15 cellular contexts compared by ENCODE assay signal in the genomic region with DNA sequence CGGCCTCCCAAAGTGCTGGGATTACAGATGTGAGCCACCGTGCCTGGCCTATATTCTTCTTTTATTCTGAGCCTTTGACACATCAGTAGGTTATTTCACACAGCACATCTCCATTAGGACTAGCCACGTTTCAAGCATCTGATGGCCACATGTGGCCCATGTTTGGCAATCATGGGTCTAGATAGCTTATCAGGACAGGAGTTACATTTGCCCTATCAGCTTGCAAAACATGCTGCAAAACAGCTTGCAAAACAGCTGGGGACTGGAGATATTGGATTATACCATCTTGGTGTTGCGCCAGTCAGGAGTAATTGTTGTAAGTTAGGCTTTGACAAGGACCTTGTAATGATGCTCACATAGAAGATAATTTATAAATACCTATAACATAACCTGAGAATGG.
"Had no signal": no experiment of that assay in that cellular context is flagged by ENCODE, and none has a peak within 500 bp of the region (broad histone marks: within the 10 kb centered on the region; RNA-seq: fewer than 3 reads in every experiment).

No MANE protein-coding gene starts in this region.

- ATAC-seq: activated T-cell treated with anti-CD3 and anti-CD28 coated beads, Interleukin-2, amount 50 U/mL, for 72 hours; left ventricle myocardium superior; naive thymus-derived CD4-positive, alpha-beta T cell had no signal

- DNase-seq: activated CD4-positive, alpha-beta T cell treated with anti-CD3 and anti-CD28 coated beads for 1 hour; activated CD4-positive, alpha-beta T cell treated with anti-CD3 and anti-CD28 coated beads, Interleukin-2, amount 50 U/mL, for 4 hours; activated effector memory CD4-positive, alpha-beta T cell treated with anti-CD3 and anti-CD28 coated beads, Interleukin-2, amount 50 U/mL, for 16 hours; activated naive CD4-positive, alpha-beta T cell treated with anti-CD3 and anti-CD28 coated beads, Interleukin-2, amount 50 U/mL, for 16 hours; activated T-cell treated with anti-CD3 and anti-CD28 coated beads, Interleukin-2, amount 50 U/mL, for 72 hours; colonic mucosa; left ventricle myocardium superior; mesenchymal stem cell; naive thymus-derived CD4-positive, alpha-beta T cell; stimulated activated CD8-positive, alpha-beta memory T cell treated with anti-CD3 and anti-CD28 coated beads, Interleukin-4, amount 100 ng/mL, for 48 hours; stimulated activated naive CD4-positive, alpha-beta T cell treated with Interleukin-2 at 50 U/mL for 16 hours; T-helper 9 cell; tibial artery; uterus; WERI-Rb-1 had no signal
